In genomic region chr12:56728139-56728861, GRCh38 we compare ENCODE assay signal across 20 cellular contexts. TPM values are rescaled to one million over a fixed set of nuclear protein-coding genes. Genes with fewer than 3 reads are reported as not detected.
DNase-seq lines count a peak whose midpoint lies in the region; ATAC-seq, FAIRE-seq and TF ChIP-seq lines count a peak whose summit lies in the region.
"Had no signal": no experiment of that assay in that cellular context is flagged by ENCODE, and none has a peak within 500 bp of the region (broad histone marks: within the 10 kb centered on the region; RNA-seq: fewer than 3 reads in every experiment).

No MANE protein-coding gene starts in this region.

- H3K9me3 ChIP-seq in T-helper 17 cell (ENCODE audit: control insufficient read depth, low read length, poor library complexity, severe bottlenecking) (no peaks in the 10 kb centered on the region), colonic mucosa (no peaks in the 10 kb centered on the region), H9 (ENCODE audit: control insufficient read depth, low read depth, low read length) (no peaks in the 10 kb centered on the region), smooth muscle cell (replicated peaks; ENCODE audit: low read depth) (no peaks in the 10 kb centered on the region)
- H3K9me3 ChIP-seq: BE2C had no signal

- no peaks in the 10 kb centered on the region for H4K20me1 ChIP-seq in H9 (ENCODE audit: control insufficient read depth, insufficient read depth, insufficient read length)
- H4K20me1 ChIP-seq in smooth muscle cell (ENCODE audit: low read depth), result peaks cover 15% of the 10 kb centered on the region

- H3K4me1 ChIP-seq in colonic mucosa (no peaks in the 10 kb centered on the region), H9 (ENCODE audit: insufficient read depth, low read length) (no peaks in the 10 kb centered on the region), smooth muscle cell (ENCODE audit: low read depth) (peaks cover 10% of the 10 kb centered on the region)
- H3K4me1 ChIP-seq: BE2C had no signal

- no peak overlapping the region for H3K23ac ChIP-seq in H9 (ENCODE audit: insufficient read length, low read depth, low read length)

- peak overlapping the region; percentile 56 for H3K27ac Mint-ChIP-seq in T-helper 17 cell
- H3K27ac Mint-ChIP-seq in H9, result no peak overlapping the region
- H3K27ac Mint-ChIP-seq: HFFc6 had no signal

- no peak overlapping the region for H3K56ac ChIP-seq in H9 (ENCODE audit: insufficient read length, low read depth, low read length)

- no peak for FAIRE-seq in GM12891 (lab: Jason Lieb, UNC)
- FAIRE-seq: A204.1 had no signal

- no peak overlapping the region for H4K91ac ChIP-seq in H9 (ENCODE audit: insufficient read length, low read depth, low read length)

- TF ChIP-seq POLR2A in GM12891 (IDR thresholded peaks at IDR 0.05; ENCODE audit: low read depth, low read length), result no peak

- H3K4me3 Mint-ChIP-seq in T-helper 17 cell (no peak overlapping the region), H9 (no peak overlapping the region)
- H3K4me3 Mint-ChIP-seq: CD4-positive, alpha-beta memory T cell; HFFc6 had no signal

- H2AK5ac ChIP-seq in H9 (ENCODE audit: insufficient read length, low read length), result no peak overlapping the region

- peaks cover 10% of the 10 kb centered on the region for H3K23me2 ChIP-seq in H9 (ENCODE audit: insufficient read length, low read depth, low read length, poor library complexity, severe bottlenecking)

- H3K36me3 Mint-ChIP-seq in T-helper 17 cell (ENCODE audit: low read depth), result peaks cover 10% of the 10 kb centered on the region
- H3K36me3 Mint-ChIP-seq in H9 (ENCODE audit: insufficient read depth in 1 of 3, low read depth in 3 of 3), result peaks cover 36 to 70% (median 57%) of the 10 kb centered on the region in 3 experiments

- H2BK15ac ChIP-seq in H9 (ENCODE audit: low read depth, low read length), result no peak overlapping the region

- no peak overlapping the region for H4K8ac ChIP-seq in H9 (replicated peaks; ENCODE audit: insufficient read length, low read depth, low read length)

- H2BK5ac ChIP-seq in H9 (ENCODE audit: insufficient read length, low read length), result no peak overlapping the region

- H3K79me1 ChIP-seq in H9 (ENCODE audit: insufficient read depth, low read depth, low read length, poor library complexity, severe bottlenecking), result no peaks in the 10 kb centered on the region

- no peak overlapping the region for H3K9ac ChIP-seq in colonic mucosa (ENCODE audit: low read depth in 2 of 2, low read length in 2 of 2)
- no peak overlapping the region for H3K9ac ChIP-seq in H9 (ENCODE audit: extremely low read depth, insufficient read length, low read length)
- H3K9ac ChIP-seq in smooth muscle cell (ENCODE audit: low read depth), result no peak overlapping the region

- H3K27me3 Mint-ChIP-seq in T-helper 17 cell, result no peaks in the 10 kb centered on the region
- no peaks in the 10 kb centered on the region for H3K27me3 Mint-ChIP-seq in H9 (ENCODE audit: low read depth)
- H3K27me3 Mint-ChIP-seq: CD4-positive, alpha-beta memory T cell had no signal

- no peaks in the 10 kb centered on the region for H3K9me3 Mint-ChIP-seq in H9
- H3K9me3 Mint-ChIP-seq: HFFc6 had no signal

- peaks cover 25% of the 10 kb centered on the region for H3K4me1 Mint-ChIP-seq in T-helper 17 cell
- peaks cover 14 to 15% of the 10 kb centered on the region in 2 experiments for H3K4me1 Mint-ChIP-seq in H9

- DNase-seq in SIG-M5 treated with dmso at 0.1 percent for 504 hours (lab: John Stamatoyannopoulos, UW; ENCODE audit: unreplicated experiment) (peak; percentile 26), SIG-M5 (lab: John Stamatoyannopoulos, UW) (no peak), GM12891 (ENCODE audit: insufficient read length, low spot score) (no peak), T-helper 17 cell (no peak), mesenteric fat pad (ENCODE audit: low spot score) (peak; percentile 26), colonic mucosa (no peak), H9 (no peak), smooth muscle cell (lab: John Stamatoyannopoulos, UW; ENCODE audit: unreplicated experiment) (no peak)
- DNase-seq: BE2C; CD4-positive, alpha-beta memory T cell; DMS53; EL; HFFc6; NCI-H1105; NCI-H2081; NCI-H510A; NCI-H774; SHP77 treated with DMSO at 0.1 percent for 48 hours had no signal

- no peak overlapping the region for H2BK20ac ChIP-seq in H9 (ENCODE audit: low read depth, low read length, poor library complexity, severe bottlenecking)

- H3K4me3 ChIP-seq in colonic mucosa, result no peak overlapping the region
- H3K4me3 ChIP-seq in smooth muscle cell, result no peak overlapping the region

- H4K5ac ChIP-seq in H9 (ENCODE audit: insufficient read length, low read depth, low read length), result no peak overlapping the region

- TF ChIP-seq CTCF in colonic mucosa (IDR thresholded peaks at IDR 0.05) (no peak), H9 (conservative IDR thresholded peaks at IDR 0.05) (no peak), smooth muscle cell (IDR thresholded peaks at IDR 0.05; ENCODE audit: borderline replicate concordance, insufficient read depth, poor library complexity, severe bottlenecking) (no peak)

- H2BK120ac ChIP-seq in H9 (ENCODE audit: low read depth, low read length, poor library complexity, severe bottlenecking), result no peak overlapping the region

- no peak overlapping the region for H3K4ac ChIP-seq in H9 (ENCODE audit: low read depth, low read length)

- H3F3A ChIP-seq in smooth muscle cell (ENCODE audit: low read depth), result peaks cover 10% of the 10 kb centered on the region

- intact Hi-C loops in colonic mucosa (cut with DNase I), result loop anchor here (10.0 kb wide), 1 partner anchor 83 kb away; the partner anchor contains the start of gene ATP5F1B

- ATAC-seq in T-helper 17 cell, result no peak

- no peak overlapping the region for H2AFZ ChIP-seq in H9 (ENCODE audit: low read length)
- no peak overlapping the region for H2AFZ ChIP-seq in smooth muscle cell (ENCODE audit: low read depth)

- H3K79me2 ChIP-seq in H9 (ENCODE audit: insufficient read depth, low read length) (peaks cover 14% of the 10 kb centered on the region; the same call in 1 of the 2 replicates), smooth muscle cell (ENCODE audit: low read depth) (peaks cover 18% of the 10 kb centered on the region)

- peaks cover 6% of the 10 kb centered on the region for H3K36me3 ChIP-seq in colonic mucosa
- H3K36me3 ChIP-seq in smooth muscle cell (ENCODE audit: low read depth), result no peaks in the 10 kb centered on the region

- H3K18ac ChIP-seq in H9 (ENCODE audit: insufficient read length, low read depth, low read length), result no peak overlapping the region

- H3K27ac ChIP-seq in colonic mucosa (no peak overlapping the region), H9 (ENCODE audit: insufficient read length, low read depth, low read length) (no peak overlapping the region), smooth muscle cell (ENCODE audit: low read depth) (no peak overlapping the region)

- no peak overlapping the region for H2BK12ac ChIP-seq in H9 (ENCODE audit: insufficient read length, low read depth, low read length)

- no CpG with 5 or more reads among the region's 11 CpGs for WGBS in H9 (ENCODE audit: extremely low coverage, insufficient read length, low lambda C conversion rate)
- 97% methylated on average over 11 of the region's 11 CpGs for WGBS in smooth muscle cell (ENCODE audit: low lambda C conversion rate)

- H3K14ac ChIP-seq in H9 (ENCODE audit: insufficient read depth, low read length), result no peak overlapping the region

- H3T11ph ChIP-seq in H9 (ENCODE audit: low read length), result no peak overlapping the region

- no peak overlapping the region for H3K4me2 ChIP-seq in H9 (ENCODE audit: insufficient read depth, insufficient read length, low read length)
- H3K4me2 ChIP-seq in smooth muscle cell, result no peak overlapping the region

- H3K27me3 ChIP-seq in colonic mucosa (no peaks in the 10 kb centered on the region), H9 (ENCODE audit: insufficient read depth, low read length) (no peaks in the 10 kb centered on the region), smooth muscle cell (ENCODE audit: low read depth) (no peaks in the 10 kb centered on the region)
- H3K27me3 ChIP-seq: BE2C had no signal

TF ChIP-seq in GM12891, 5 proteins besides CTCF, POLR2A, EP300 and RAD21:
- TF ChIP-seq SPI1 (IDR thresholded peaks at IDR 0.05; ENCODE audit: low read depth, low read length) (peak; percentile 54; the same call in 1 of the 2 replicates), PAX5 (IDR thresholded peaks at IDR 0.05; ENCODE audit: insufficient read depth, low read length, severe bottlenecking) (no peak), POLR2AphosphoS5 (IDR thresholded peaks at IDR 0.05; ENCODE audit: low read depth, low read length) (no peak), TAF1 (IDR thresholded peaks at IDR 0.05; ENCODE audit: low read depth, low read length) (no peak)

RNA-seq across cellular contexts. Expression of gene NACA, which starts 3.2 kb away (rescaled TPM):
- 2,973 TPM for polyA plus RNA-seq in GM12891 (2012; ENCODE audit: low read depth, missing spikeins)
- 1,000 to 10,000 TPM; 1,068 to 1,135 TPM for total RNA-seq in T-helper 17 cell
- total RNA-seq in mesenteric fat pad, result 717 TPM
- total RNA-seq in colonic mucosa, result 100 to 1,000 TPM; 622 to 763 TPM
- 1,176 and 1,204 TPM in 2 replicates for total RNA-seq in H9 (2021)
- 906 and 1,062 TPM in 2 replicates for total RNA-seq in smooth muscle cell
- 625 and 713 TPM in 2 replicates for polyA plus RNA-seq in smooth muscle cell

RNA-seq across cellular contexts. Expression of gene PRIM1, which starts 23.8 kb away (rescaled TPM):
- polyA plus RNA-seq in GM12891 (2012; ENCODE audit: low read depth, missing spikeins), result 27.6 TPM
- total RNA-seq in T-helper 17 cell (10 to 100 TPM; 11.3 to 14.4 TPM), mesenteric fat pad (3.2 TPM), colonic mucosa (10 to 100 TPM in 1 of 2 donors, 1 to 10 TPM in 1; 6.5 to 18.6 TPM), H9 (2021) (46.5 and 50.7 TPM in 2 replicates), smooth muscle cell (12.7 and 16.9 TPM in 2 replicates)
- 3.6 and 7.0 TPM in 2 replicates for polyA plus RNA-seq in smooth muscle cell

RNA-seq across cellular contexts. Expression of gene HSD17B6, which starts 34.8 kb away (rescaled TPM):
- 0.47 TPM for polyA plus RNA-seq in GM12891 (2012; ENCODE audit: low read depth, missing spikeins)
- total RNA-seq in T-helper 17 cell (under 1 TPM in 1 of 2 donors, not detected in 1; 0.63 TPM), mesenteric fat pad (0.74 TPM), colonic mucosa (1 to 10 TPM; 2.0 to 5.8 TPM), H9 (2021) (3.6 and 5.5 TPM in 2 replicates), smooth muscle cell (8.9 and 14.8 TPM in 2 replicates)
- polyA plus RNA-seq in smooth muscle cell, result 12.9 and 14.1 TPM in 2 replicates
- total RNA-seq: HT-29 had no signal

RNA-seq across cellular contexts. Expression of gene PTGES3, which starts 40.2 kb away (rescaled TPM):
- polyA plus RNA-seq in GM12891 (2012; ENCODE audit: low read depth, missing spikeins), result 158 TPM
- total RNA-seq in T-helper 17 cell (100 to 1,000 TPM; 124 to 127 TPM), mesenteric fat pad (130 TPM), colonic mucosa (100 to 1,000 TPM; 242 to 303 TPM), H9 (2021) (435 and 449 TPM in 2 replicates), smooth muscle cell (128 TPM in 2 replicates)
- 160 and 165 TPM in 2 replicates for polyA plus RNA-seq in smooth muscle cell

Comparison
In these comparisons a context has a peak if more than half of its experiments do, and no peak if none do; other contexts are left out.
1. DNase-seq: peak in SIG-M5 treated with dmso at 0.1 percent for 504 hours (single experiment) and mesenteric fat pad (single experiment); none in SIG-M5 (single experiment), GM12891 (single experiment), T-helper 17 cell (0 of 3), colonic mucosa (single experiment), H9 (single experiment) and smooth muscle cell (single experiment).